9 cellular contexts compared by ENCODE assay signal in the genomic region with DNA sequence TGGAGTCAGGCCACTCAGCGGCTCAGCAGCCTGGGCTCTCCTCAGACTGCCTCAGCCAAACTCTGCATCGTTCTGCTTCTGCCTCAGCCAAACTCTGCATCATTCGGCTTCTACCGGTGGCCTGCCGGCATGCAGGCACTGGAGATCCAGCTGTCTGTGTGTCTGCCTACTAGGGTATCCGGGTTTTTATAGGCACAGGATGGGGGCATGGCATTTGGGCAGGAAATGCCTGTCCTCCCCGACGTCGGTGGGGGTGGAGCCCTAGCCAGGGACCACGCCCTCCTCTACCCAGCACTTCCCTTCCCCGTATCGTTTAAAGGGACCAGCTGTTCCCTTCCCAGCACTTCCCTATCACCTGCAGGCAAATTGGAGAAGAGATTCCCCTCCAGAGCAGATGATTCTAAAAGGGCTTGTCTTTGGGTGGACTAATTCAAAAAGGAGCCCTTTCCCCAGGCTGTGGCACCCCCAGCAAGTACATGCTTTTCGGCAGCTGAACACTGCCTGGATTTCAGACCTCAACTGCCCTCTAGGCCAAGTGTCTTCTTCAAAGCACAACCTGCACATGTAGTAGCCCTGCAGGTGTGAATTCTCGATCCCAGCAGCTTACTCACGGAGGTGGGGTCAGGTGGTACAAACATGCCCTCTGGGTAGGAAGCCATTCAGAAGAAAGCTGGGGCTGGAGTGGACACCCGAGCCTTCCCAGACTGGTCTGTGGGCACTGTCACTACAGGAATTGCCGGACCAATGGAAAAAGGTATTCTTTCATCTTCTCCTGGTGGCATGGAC. TPM values are rescaled to one million over a fixed set of nuclear protein-coding genes. Genes with fewer than 3 reads are reported as not detected.
DNase-seq lines count a peak whose midpoint lies in the region; ATAC-seq and TF ChIP-seq lines count a peak whose summit lies in the region.
"Had no signal": no experiment of that assay in that cellular context is flagged by ENCODE, and none has a peak within 500 bp of the region (broad histone marks: within the 10 kb centered on the region; RNA-seq: fewer than 3 reads in every experiment).

No MANE protein-coding gene starts in this region.

- H3K27me3 Mint-ChIP-seq in endodermal cell (ENCODE audit: insufficient read depth), result peaks cover 54% of the 10 kb centered on the region
- peaks cover 52% of the 10 kb centered on the region for H3K27me3 Mint-ChIP-seq in progenitor cell of endocrine pancreas

- H3K4me3 ChIP-seq in HUES64 (ENCODE audit: low read length) (peak overlapping the region; percentile 60), endodermal cell (ENCODE audit: low read length) (peak overlapping the region; percentile 29), spleen (peak overlapping the region; percentile 1 to 67 (median 34))

- ATAC-seq in HG03025 (IDR thresholded peaks at IDR 0.05; ENCODE audit: low FRiP score, unreplicated experiment), result no peak

- H3K9me3 ChIP-seq in HUES64 (ENCODE audit: insufficient read depth, low read depth, low read length), result peaks cover 8% of the 10 kb centered on the region; the same call in 1 of the 2 replicates
- peaks cover 13% of the 10 kb centered on the region for H3K9me3 ChIP-seq in endodermal cell (ENCODE audit: control insufficient read depth, low read length)
- peaks cover 0 to 14% (median 0%) of the 10 kb centered on the region in 8 donors for H3K9me3 ChIP-seq in spleen

- H3K36me3 ChIP-seq in HUES64 (ENCODE audit: insufficient read depth, low read length), result no peaks in the 10 kb centered on the region
- no peaks in the 10 kb centered on the region for H3K36me3 ChIP-seq in endodermal cell (ENCODE audit: control insufficient read depth, insufficient read depth, low read length)
- no peaks in the 10 kb centered on the region for H3K36me3 ChIP-seq in spleen

- TF ChIP-seq POLR2A in spleen (IDR thresholded peaks at IDR 0.05), result peak in 1 of 3 donors; percentile 77

- peak overlapping the region; percentile 47 for H3K4me3 Mint-ChIP-seq in endodermal cell
- H3K4me3 Mint-ChIP-seq in progenitor cell of endocrine pancreas (ENCODE audit: low read depth), result no peak overlapping the region

- DNase-seq in DMS53 (lab: John Stamatoyannopoulos, UW) (peak; percentile 68), UCSD-AML1 (lab: John Stamatoyannopoulos, UW; ENCODE audit: unreplicated experiment) (peak; percentile 63), endodermal cell (peak; percentile 71), spleen (peak; percentile 91), NCI-H2029 (lab: John Stamatoyannopoulos, UW) (no peak), progenitor cell of endocrine pancreas (ENCODE audit: low spot score, unreplicated experiment) (no peak)

- H3K27ac ChIP-seq in HUES64 (ENCODE audit: low read depth, low read length), result no peak overlapping the region
- H3K27ac ChIP-seq in endodermal cell (ENCODE audit: low read depth, low read length), result no peak overlapping the region
- H3K27ac ChIP-seq in spleen, result peak overlapping the region in 7 of 8 donors; percentile 9 to 81 (median 72)
- H3K27ac ChIP-seq: epithelial cell of prostate had no signal

- H3K9ac ChIP-seq in HUES64 (ENCODE audit: low read depth, low read length) (no peak overlapping the region), endodermal cell (ENCODE audit: extremely low read depth, low read length, poor library complexity, severe bottlenecking) (no peak overlapping the region)

- H3K27ac Mint-ChIP-seq in endodermal cell (no peak overlapping the region), progenitor cell of endocrine pancreas (no peak overlapping the region)

- H3K4me1 Mint-ChIP-seq in endodermal cell (peaks cover 5% of the 10 kb centered on the region), progenitor cell of endocrine pancreas (ENCODE audit: low read depth) (peaks cover 6% of the 10 kb centered on the region)

- 37% methylated on average over 17 of the region's 17 CpGs for WGBS in HUES64
- 45 to 51% methylated on average over 12 to 17 of the region's 17 CpGs for WGBS in endodermal cell (ENCODE audit: insufficient coverage in 1 of 2, insufficient read length in 1 of 2), 2 experiments
- WGBS in spleen, 5 donors, result 29 to 35% (median 30%) methylated on average over 17 of the region's 17 CpGs

- H3K27me3 ChIP-seq in HUES64 (ENCODE audit: insufficient read depth, low read length) (peaks cover 10% of the 10 kb centered on the region; the same call in 1 of the 2 replicates), endodermal cell (ENCODE audit: control insufficient read depth, insufficient read depth, low read length, poor library complexity, severe bottlenecking) (peaks cover 69% of the 10 kb centered on the region), spleen (replicated peaks in 1 of 7) (peaks cover 0 to 7% (median 0%) of the 10 kb centered on the region in 7 donors)

- H3K4me1 ChIP-seq in HUES64 (ENCODE audit: insufficient read depth, low read length), result peaks cover 8% of the 10 kb centered on the region
- H3K4me1 ChIP-seq in endodermal cell (ENCODE audit: control insufficient read depth, insufficient read depth, low read length), result no peaks in the 10 kb centered on the region
- H3K4me1 ChIP-seq in spleen, result peaks cover 4 to 24% (median 22%) of the 10 kb centered on the region in 6 donors

- peaks cover 12% of the 10 kb centered on the region for H3K9me3 Mint-ChIP-seq in endodermal cell
- peaks cover 5% of the 10 kb centered on the region for H3K9me3 Mint-ChIP-seq in progenitor cell of endocrine pancreas (ENCODE audit: low read depth)

- TF ChIP-seq CTCF in endodermal cell (conservative IDR thresholded peaks at IDR 0.05) (no peak), spleen (IDR thresholded peaks at IDR 0.05 in 8 of 11, conservative IDR thresholded peaks at IDR 0.05 in 3 of 11) (no peak), progenitor cell of endocrine pancreas (IDR thresholded peaks at IDR 0.05; ENCODE audit: unreplicated experiment) (no peak)

- intact Hi-C loops in spleen (cut with DNase I; ENCODE audit: low total_unique reads), result no loop called here

- no peaks in the 10 kb centered on the region for H3K36me3 Mint-ChIP-seq in endodermal cell (ENCODE audit: low read depth)
- H3K36me3 Mint-ChIP-seq in progenitor cell of endocrine pancreas (ENCODE audit: insufficient read depth), result no peaks in the 10 kb centered on the region

RNA-seq across cellular contexts. Expression of gene GPR12, which starts 25.5 kb away (rescaled TPM):
- polyA plus RNA-seq in HUES64 (2013, experiment 1 of 2), result not detected
- 0.06 TPM for polyA plus RNA-seq in HUES64 (2013, experiment 2 of 2)
- total RNA-seq in endodermal cell (not detected), spleen (under 1 TPM in 1 of 7 donors, not detected in 6; 0.16 TPM), progenitor cell of endocrine pancreas (not detected in 2 replicates)
- 0.04 TPM for polyA plus RNA-seq in endodermal cell (2013, experiment 1 of 2)
- not detected for polyA plus RNA-seq in endodermal cell (2013, experiment 2 of 2)
- polyA plus RNA-seq in spleen, result under 1 TPM; 0.02 to 0.06 (median 0.04) TPM

Comparison
In these comparisons a context has a peak if more than half of its experiments do, and no peak if none do; other contexts are left out.
1. DNase-seq: peak in DMS53 (single experiment), UCSD-AML1 (single experiment), endodermal cell (single experiment) and spleen (single experiment); none in NCI-H2029 (single experiment) and progenitor cell of endocrine pancreas (single experiment).
2. H3K27ac ChIP-seq: peak in spleen (7 of 8); none in HUES64 (single experiment) and endodermal cell (single experiment).
3. Peak in every context shown above with its lines, with median percentiles within 50 percentile points of each other: H3K4me3 ChIP-seq.